ENCODE assay signal across 8 cellular contexts in genomic region chr12:64696065-64696741, GRCh38.
DNase-seq lines count a peak whose midpoint lies in the region; ATAC-seq and TF ChIP-seq lines count a peak whose summit lies in the region.

No MANE protein-coding gene starts in this region.

- intact Hi-C loops in CD14-positive monocyte (cut with micrococcal nuclease) (loop anchor here (5.0 kb wide), 3 partner anchors 69 to 144 kb away; partner anchors contain the start of gene RASSF3 (in 1 of the 2)), left colon (cut with DNase I, micrococcal nuclease) (loop anchor here (5.0 to 10.0 kb wide), 2 partner anchors 91 to 144 kb away; no protein-coding TSS in a partner anchor)

- H3K4me3 Mint-ChIP-seq in CD14-positive monocyte: no peak overlapping the region
- no peak overlapping the region for H3K4me3 Mint-ChIP-seq in activated naive CD8-positive, alpha-beta T cell treated with anti-CD3 and anti-CD28 coated beads, Interleukin-2, amount 10 ng/mL, durations not matched to agents 7 days and 5 days

- H3K27me3 Mint-ChIP-seq in CD14-positive monocyte (ENCODE audit: low read depth in 3 of 3): peaks cover 0 to 2% (median 0%) of the 10 kb centered on the region in 3 donors
- no peaks in the 10 kb centered on the region for H3K27me3 Mint-ChIP-seq in activated naive CD8-positive, alpha-beta T cell treated with anti-CD3 and anti-CD28 coated beads, Interleukin-2, amount 10 ng/mL, durations not matched to agents 7 days and 5 days

- peaks cover 65 to 86% of the 10 kb centered on the region in 2 donors for H3K36me3 Mint-ChIP-seq in CD14-positive monocyte
- peaks cover 29% of the 10 kb centered on the region for H3K36me3 Mint-ChIP-seq in activated naive CD8-positive, alpha-beta T cell treated with anti-CD3 and anti-CD28 coated beads, Interleukin-2, amount 10 ng/mL, durations not matched to agents 7 days and 5 days

- peak; percentile 37 for TF ChIP-seq CTCF in CD14-positive monocyte (IDR thresholded peaks at IDR 0.05)

- POLR2A ChIA-PET in activated naive CD8-positive, alpha-beta T cell treated with anti-CD3 and anti-CD28 coated beads, Interleukin-2, amount 10 ng/mL, durations not matched to agents 7 days and 5 days (lab: Charles Lee): interaction anchor here (0.6 to 1.9 kb wide), 3 partner anchors 26 to 199 kb away, joined by 3 to 6 read pairs (median 6); partner anchors contain the start of gene RASSF3

- peaks cover 0 to 2% (median 0%) of the 10 kb centered on the region in 7 donors for H3K9me3 Mint-ChIP-seq in CD14-positive monocyte
- H3K9me3 Mint-ChIP-seq in activated naive CD8-positive, alpha-beta T cell treated with anti-CD3 and anti-CD28 coated beads, Interleukin-2, amount 10 ng/mL, durations not matched to agents 7 days and 5 days: no peaks in the 10 kb centered on the region

- peaks cover 27% of the 10 kb centered on the region for H3K4me1 Mint-ChIP-seq in CD14-positive monocyte
- H3K4me1 Mint-ChIP-seq in activated naive CD8-positive, alpha-beta T cell treated with anti-CD3 and anti-CD28 coated beads, Interleukin-2, amount 10 ng/mL, durations not matched to agents 7 days and 5 days: peaks cover 48% of the 10 kb centered on the region

- peak overlapping the region in 4 of 7 donors; percentile 33 to 72 (median 44) for H3K27ac Mint-ChIP-seq in CD14-positive monocyte
- H3K27ac Mint-ChIP-seq in activated naive CD8-positive, alpha-beta T cell treated with anti-CD3 and anti-CD28 coated beads, Interleukin-2, amount 10 ng/mL, durations not matched to agents 7 days and 5 days: peak overlapping the region; percentile 19

- ATAC-seq in activated naive CD8-positive, alpha-beta T cell treated with anti-CD3 and anti-CD28 coated beads, Interleukin-2, amount 10 ng/mL, durations not matched to agents 7 days and 5 days (ENCODE audit: low read depth): no peak
- peak; percentile 38 for ATAC-seq in left colon
- ATAC-seq in GM21528 (IDR thresholded peaks at IDR 0.05; ENCODE audit: low FRiP score, unreplicated experiment): no peak
- no peak for ATAC-seq in HG03095 (IDR thresholded peaks at IDR 0.05; ENCODE audit: unreplicated experiment)
- no peak for ATAC-seq in GM21360 (IDR thresholded peaks at IDR 0.05; ENCODE audit: unreplicated experiment)

- DNase-seq in CD14-positive monocyte (ENCODE audit: low spot score) (no peak), HT1080 (ENCODE audit: low read depth) (peak; percentile 43), left colon (no peak)
- no peak for DNase-seq in activated naive CD8-positive, alpha-beta T cell treated with anti-CD3 and anti-CD28 coated beads, Interleukin-2, amount 10 ng/mL, durations not matched to agents 7 days and 5 days
- no peak for DNase-seq in activated effector memory CD4-positive, alpha-beta T cell treated with Interleukin-2 at 50 U/mL for 16 hours
